7 cellular contexts compared by ENCODE assay signal in the genomic region with DNA sequence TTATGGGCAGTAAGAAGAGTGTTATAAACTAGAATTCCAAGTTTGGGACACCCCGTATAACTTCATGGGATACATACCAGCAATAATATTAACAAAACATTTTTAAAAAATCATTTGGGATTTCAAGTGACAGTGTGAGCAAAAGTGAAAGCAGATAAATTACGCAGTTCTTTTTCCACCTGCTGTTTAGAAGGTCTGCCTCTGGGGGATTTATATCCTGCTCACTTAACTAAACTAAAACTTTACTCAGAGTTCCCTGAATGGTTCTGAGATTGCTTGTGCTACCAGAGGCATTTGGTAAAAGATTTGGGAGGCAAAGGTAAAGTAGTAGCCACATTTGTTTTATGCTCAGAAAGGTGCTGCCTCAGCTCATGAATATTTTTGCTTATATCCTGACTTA. TPM values are rescaled to one million over a fixed set of nuclear protein-coding genes. Genes with fewer than 3 reads are reported as not detected.
"Had no signal": no experiment of that assay in that cellular context is flagged by ENCODE, and none has a peak within 500 bp of the region (broad histone marks: within the 10 kb centered on the region; RNA-seq: fewer than 3 reads in every experiment).

No MANE protein-coding gene starts in this region.

RNA-seq across cellular contexts. Expression of a gene that starts 57.5 kb away (rescaled TPM):
- total RNA-seq: PC-9; Right ventricle myocardium inferior; RPMI7951; SJCRH30; SK-MEL-5; T-cell; T-helper 1 cell treated with Interleukin-12 subunit alpha and Interleukin-12 subunit beta and Interleukin-4 antibody, amounts not matched to agents 30 ng/mL and 1 ng/mL, for 36 hours had no signal
